In genomic region chr12:90126125-90126524, GRCh38 we compare ENCODE assay signal across 17 cellular contexts.
"Had no signal": no experiment of that assay in that cellular context is flagged by ENCODE, and none has a peak within 500 bp of the region (broad histone marks: within the 10 kb centered on the region; RNA-seq: fewer than 3 reads in every experiment).

No MANE protein-coding gene starts in this region.

- H3K36me3 ChIP-seq: colonic mucosa, neural progenitor cell, ovary had no signal

- H3K4me3 ChIP-seq: colonic mucosa, hepatocyte, neural progenitor cell, ovary, smooth muscle cell had no signal

- H3K27ac ChIP-seq: colonic mucosa, hepatocyte, neural progenitor cell, ovary had no signal

- H2AFZ ChIP-seq: hepatocyte, neural progenitor cell had no signal

- H3K27me3 ChIP-seq: colonic mucosa, hepatocyte, neural progenitor cell, ovary had no signal

- H3K4me1 ChIP-seq: colonic mucosa, neural progenitor cell had no signal

- H3K4me1 Mint-ChIP-seq: natural killer cell, neural progenitor cell had no signal

- H3K9ac ChIP-seq: neural progenitor cell had no signal

- H3K27ac Mint-ChIP-seq: natural killer cell, neural progenitor cell had no signal

- H3K9me3 ChIP-seq: colonic mucosa had no signal

- H3K36me3 Mint-ChIP-seq: neural progenitor cell had no signal

- H3K4me2 ChIP-seq: hepatocyte, neural progenitor cell, smooth muscle cell had no signal

- H3K79me2 ChIP-seq: hepatocyte had no signal

- DNase-seq: colonic mucosa; dermis blood vessel endothelial cell; foreskin melanocyte; head of caudate nucleus; kidney; mammary epithelial cell; natural killer cell; nucleus accumbens; ovary; right cardiac atrium; stimulated activated CD4-positive, alpha-beta T cell treated with anti-CD3 and anti-CD28 coated beads, Interleukin-2, amount 100 ng/mL, for 48 hours; stimulated activated naive CD4-positive, alpha-beta T cell treated with Interleukin-2 at 50 U/mL for 16 hours; trophoblast cell had no signal

- H3K4me3 Mint-ChIP-seq: natural killer cell, neural progenitor cell had no signal

- ATAC-seq: left lobe of liver, natural killer cell, right cardiac atrium had no signal
